In genomic region chr11:34823639-34824038, GRCh38 we compare ENCODE assay signal across 17 cellular contexts.
DNase-seq lines count a peak whose midpoint lies in the region; ATAC-seq, FAIRE-seq and TF ChIP-seq lines count a peak whose summit lies in the region.
"Had no signal": no experiment of that assay in that cellular context is flagged by ENCODE, and none has a peak within 500 bp of the region (broad histone marks: within the 10 kb centered on the region; RNA-seq: fewer than 3 reads in every experiment).

No MANE protein-coding gene starts in this region.

- BruUV-seq in Calu3 (replicated peaks; lab: Mats Ljungman, UMichigan) (no TSS peak), K562 (replicated peaks; lab: Mats Ljungman, UMichigan) (no TSS peak)

- H3K4me2 ChIP-seq in K562 (ENCODE audit: insufficient read depth, low read length) = no peak overlapping the region

- intact Hi-C loops in Calu3 (cut with micrococcal nuclease; ENCODE audit: unreplicated experiment) = no loop called here
- intact Hi-C loops in K562 (cut with micrococcal nuclease) = no loop called here

- no peak overlapping the region for H3K9ac ChIP-seq in K562 (ENCODE audit: insufficient read depth in 1 of 2, low read depth in 2 of 2, low read length in 2 of 2)

- peak overlapping the region; percentile 50 for H3K27ac Mint-ChIP-seq in Calu3 (ENCODE audit: unreplicated experiment)
- H3K27ac Mint-ChIP-seq: CD4-positive, alpha-beta memory T cell had no signal

- H3K79me2 ChIP-seq in K562 (ENCODE audit: control insufficient read depth, insufficient read depth, low read length) = no peaks in the 10 kb centered on the region

- TF ChIP-seq POLR2A in K562 (conservative IDR thresholded peaks at IDR 0.05) = no peak

- no peaks in the 10 kb centered on the region for H3K9me3 Mint-ChIP-seq in Calu3 (ENCODE audit: low read depth, unreplicated experiment)

- H3K9me1 ChIP-seq in K562 (ENCODE audit: control insufficient read depth, insufficient read depth, low read length) = no peaks in the 10 kb centered on the region

- H3K9me3 ChIP-seq in K562 (replicated peaks; ENCODE audit: control insufficient read depth, insufficient read depth, low read depth, low read length) = peaks cover 8% of the 10 kb centered on the region
- H3K9me3 ChIP-seq: BE2C, Peyer's patch had no signal

- no peaks in the 10 kb centered on the region for H4K20me1 ChIP-seq in K562 (replicated peaks; ENCODE audit: control insufficient read depth, insufficient read depth, low read length)

- peak overlapping the region; percentile 22; the same call in 1 of the 2 replicates for H2AFZ ChIP-seq in K562 (ENCODE audit: low read depth, low read length)

- no peaks in the 10 kb centered on the region for H3K27me3 Mint-ChIP-seq in Calu3 (ENCODE audit: unreplicated experiment)

- TF ChIP-seq EP300 in K562 (IDR thresholded peaks at IDR 0.05; ENCODE audit: low read length) = no peak

- no peak overlapping the region for H3K4me3 ChIP-seq in K562
- H3K4me3 ChIP-seq: Peyer's patch had no signal

- FAIRE-seq in K562 (lab: Jason Lieb, UNC) = no peak
- FAIRE-seq: H54 had no signal

- POLR2A ChIA-PET in K562 (lab: Yijun Ruan, JAX) = no interaction called here

- TF ChIP-seq CTCF in Calu3 (IDR thresholded peaks at IDR 0.05; ENCODE audit: unreplicated experiment) (no peak), K562 (IDR thresholded peaks at IDR 0.05 in 2 of 3, conservative IDR thresholded peaks at IDR 0.05 in 1 of 3; ENCODE audit: insufficient read depth in 2 of 3, low read depth in 1 of 3, low read length in 3 of 3) (no peak)

- H3K4me3 Mint-ChIP-seq in Calu3 (ENCODE audit: low read depth, unreplicated experiment) = no peak overlapping the region
- H3K4me3 Mint-ChIP-seq: CD4-positive, alpha-beta memory T cell had no signal

- H3K36me3 ChIP-seq in K562 (ENCODE audit: control insufficient read depth, insufficient read depth, low read length) = no peaks in the 10 kb centered on the region
- H3K36me3 ChIP-seq: BE2C, Peyer's patch had no signal

- peaks cover 0 to 14% of the 10 kb centered on the region in 2 experiments; a peak in 4 of 5 replicates for H3K4me1 ChIP-seq in K562 (replicated peaks in 1 of 2; ENCODE audit: control insufficient read depth in 2 of 2, insufficient read depth in 2 of 2, low read length in 2 of 2)
- H3K4me1 ChIP-seq: BE2C had no signal

- H3K36me3 Mint-ChIP-seq in Calu3 (ENCODE audit: insufficient read depth, unreplicated experiment) = peaks cover 9% of the 10 kb centered on the region
- H3K36me3 Mint-ChIP-seq: CD4-positive, alpha-beta memory T cell had no signal

- CTCF ChIA-PET in Calu3 (lab: Charles Lee) (interaction anchor here (1.2 kb wide), 1 partner anchor 64 kb away, joined by 3 read pairs; no protein-coding TSS in a partner anchor), K562 (lab: Yijun Ruan, JAX; ENCODE audit: low intra/inter-chr PET ratio) (no interaction called here)

- H3K27me3 ChIP-seq in K562 (ENCODE audit: control insufficient read depth in 2 of 2, insufficient read depth in 2 of 2, low read length in 2 of 2) = no peaks in the 10 kb centered on the region
- H3K27me3 ChIP-seq: BE2C, Peyer's patch had no signal

- no peak for DNase-seq in Calu3
- no peak for DNase-seq in K562 (ENCODE audit: extremely low read depth in 1 of 4, low spot score in 3 of 4)
- DNase-seq in midbrain (lab: John Stamatoyannopoulos, UW) = peak; percentile 4
- peak in 4 of 49 donors; percentile 7 to 30 (median 14) for DNase-seq in substantia nigra (lab: John Stamatoyannopoulos, UW)
- no peak for DNase-seq in activated effector memory CD4-positive, alpha-beta T cell treated with anti-CD3 and anti-CD28 coated beads, Interleukin-2, amount 50 U/mL, for 16 hours
- DNase-seq in iPS-NIHi7 (ENCODE audit: extremely low spot score) = no peak
- no peak for DNase-seq in AG20443 (ENCODE audit: low spot score)
- DNase-seq: BE2C; CD4-positive, alpha-beta memory T cell; KG1; NCI-H1105 treated with DMSO at 0.1 percent for 48 hours; NCI-H187; NCI-H2171; NCI-H82; Peyer's patch; SHP77 treated with DMSO at 0.1 percent for 48 hours had no signal

- no peak overlapping the region for H3K27ac ChIP-seq in K562 (ENCODE audit: extremely low read depth, low read depth, low read length)
- peak overlapping the region; percentile 82 for H3K27ac ChIP-seq in substantia nigra (ENCODE audit: low read depth, low read length, poor library complexity, severe bottlenecking)

- peaks cover 55% of the 10 kb centered on the region for H3K4me1 Mint-ChIP-seq in Calu3 (ENCODE audit: low read depth, unreplicated experiment)

- 64% methylated on average over 2 of the region's 2 CpGs for WGBS in K562 (ENCODE audit: insufficient coverage, low coverage, missing lambda C conversion rate)

- ATAC-seq in K562 = no peak

- no peak for TF ChIP-seq RAD21 in K562 (CRISPR knock-in tag; conservative IDR thresholded peaks at IDR 0.05 in 1 of 2, IDR thresholded peaks at IDR 0.05 in 1 of 2)

- in situ Hi-C loops in K562 (cut with MboI) = no loop called here

TF ChIP-seq in K562, 482 proteins besides CTCF, POLR2A, EP300 and RAD21:
- no peak for TF ChIP-seq SMAD4 (CRISPR knock-in tag; conservative IDR thresholded peaks at IDR 0.05)
- TF ChIP-seq TAF7 (tag; IDR thresholded peaks at IDR 0.05) = 0 out of 2 replicates have a peak, but pooled peaks have one; percentile 16
